In genomic region chr1:227318852-227319607, GRCh38 we compare ENCODE assay signal across 8 cellular contexts.
DNase-seq lines count a peak whose midpoint lies in the region; ATAC-seq and TF ChIP-seq lines count a peak whose summit lies in the region.

No MANE protein-coding gene starts in this region.

- no peak for ATAC-seq in GM19463 (IDR thresholded peaks at IDR 0.05; ENCODE audit: unreplicated experiment)

- H3K27me3 Mint-ChIP-seq in T-helper 1 cell treated with Interleukin-12 subunit alpha and Interleukin-12 subunit beta and Interleukin-4 antibody, amounts not matched to agents 30 μg/mL and 1 μg/mL, for 36 hours (ENCODE audit: low read depth) = peaks cover 73% of the 10 kb centered on the region

- peak overlapping the region; percentile 57 for H3K4me3 Mint-ChIP-seq in T-helper 1 cell treated with Interleukin-12 subunit alpha and Interleukin-12 subunit beta and Interleukin-4 antibody, amounts not matched to agents 30 μg/mL and 1 μg/mL, for 36 hours

- DNase-seq in T-helper 1 cell (no peak), NCI-H526 (lab: John Stamatoyannopoulos, UW) (peak; percentile 32 to 56), cardiac fibroblast (ENCODE audit: low read depth in 2 of 2) (peak; percentile 38 to 58), iPS-NIHi7 (ENCODE audit: extremely low spot score) (peak; percentile 82), retinal pigment epithelial cell (ENCODE audit: low read depth) (no peak), NCI-H1436 treated with DMSO at 0.1 percent for 48 hours (lab: John Stamatoyannopoulos, UW) (no peak)

- no peaks in the 10 kb centered on the region for H3K9me3 Mint-ChIP-seq in T-helper 1 cell treated with Interleukin-12 subunit alpha and Interleukin-12 subunit beta and Interleukin-4 antibody, amounts not matched to agents 30 μg/mL and 1 μg/mL, for 36 hours

- H3K4me1 Mint-ChIP-seq in T-helper 1 cell treated with Interleukin-12 subunit alpha and Interleukin-12 subunit beta and Interleukin-4 antibody, amounts not matched to agents 30 μg/mL and 1 μg/mL, for 36 hours (ENCODE audit: low read depth) = peaks cover 6% of the 10 kb centered on the region

- peak overlapping the region; percentile 66 to 80 for H3K4me3 ChIP-seq in cardiac fibroblast (replicated peaks in 1 of 2; ENCODE audit: low read depth in 2 of 2, low read length in 2 of 2)
- H3K4me3 ChIP-seq in retinal pigment epithelial cell (ENCODE audit: low read length) = peak overlapping the region; percentile 80

- no peak for TF ChIP-seq CTCF in cardiac fibroblast (IDR thresholded peaks at IDR 0.05; ENCODE audit: low read depth, low read length)
- no peak for TF ChIP-seq CTCF in retinal pigment epithelial cell (conservative IDR thresholded peaks at IDR 0.05; ENCODE audit: low read depth, low read length)

- no peaks in the 10 kb centered on the region for H3K36me3 Mint-ChIP-seq in T-helper 1 cell treated with Interleukin-12 subunit alpha and Interleukin-12 subunit beta and Interleukin-4 antibody, amounts not matched to agents 30 μg/mL and 1 μg/mL, for 36 hours (ENCODE audit: low read depth)

- H3K27ac Mint-ChIP-seq in T-helper 1 cell treated with Interleukin-12 subunit alpha and Interleukin-12 subunit beta and Interleukin-4 antibody, amounts not matched to agents 30 μg/mL and 1 μg/mL, for 36 hours = no peak overlapping the region

Comparison
In these comparisons a context has a peak if more than half of its experiments do, and no peak if none do; other contexts are left out.
1. DNase-seq: peak in NCI-H526 (2 of 2), cardiac fibroblast (2 of 2) and iPS-NIHi7 (single experiment); none in T-helper 1 cell (0 of 5), retinal pigment epithelial cell (single experiment) and NCI-H1436 treated with DMSO at 0.1 percent for 48 hours (single experiment).